Comparison of ENCODE assay signal across 8 cellular contexts in genomic region chr17:42163113-42163512, GRCh38. TPM values are rescaled to one million over a fixed set of nuclear protein-coding genes. Genes with fewer than 3 reads are reported as not detected.
DNase-seq lines count a peak whose midpoint lies in the region; ATAC-seq and TF ChIP-seq lines count a peak whose summit lies in the region.

No MANE protein-coding gene starts in this region.

- in situ Hi-C loops in KBM-7 (cut with MboI; ENCODE audit: low pct_unique_long_range_greater_than_20kb, low sequenced_read_pairs) = no loop called here

- no peaks in the 10 kb centered on the region for H3K4me1 ChIP-seq in DND-41 (ENCODE audit: insufficient read depth, low read length)
- H3K4me1 ChIP-seq in mucosa of descending colon (ENCODE audit: low read depth) = no peaks in the 10 kb centered on the region

- H3K9me3 ChIP-seq in DND-41 (ENCODE audit: insufficient read depth, low read length, severe bottlenecking) = no peaks in the 10 kb centered on the region
- no peaks in the 10 kb centered on the region for H3K9me3 ChIP-seq in mucosa of descending colon

- H3K4me3 ChIP-seq in DND-41 (ENCODE audit: low read depth in 1 of 2, low read length in 2 of 2) = no peak overlapping the region
- no peak overlapping the region for H3K4me3 ChIP-seq in mucosa of descending colon

- intact Hi-C loops in mucosa of descending colon (cut with DNase I, micrococcal nuclease) = no loop called here

- H3K27me3 ChIP-seq in DND-41 (ENCODE audit: insufficient read depth, low read length, poor library complexity) = no peaks in the 10 kb centered on the region

- H3K4me2 ChIP-seq in DND-41 (ENCODE audit: insufficient read depth, low read length) = no peak overlapping the region

- H3K27ac ChIP-seq in DND-41 (ENCODE audit: low read length) = no peak overlapping the region

- H2AFZ ChIP-seq in DND-41 (ENCODE audit: low read depth, low read length) = no peak overlapping the region

- no peaks in the 10 kb centered on the region for H3K79me2 ChIP-seq in DND-41 (ENCODE audit: insufficient read depth, low read length)

- no peaks in the 10 kb centered on the region for H3K36me3 ChIP-seq in DND-41 (ENCODE audit: insufficient read depth, low read length)
- no peaks in the 10 kb centered on the region for H3K36me3 ChIP-seq in mucosa of descending colon (ENCODE audit: low read depth)

- H3K9ac ChIP-seq in DND-41 (ENCODE audit: low read depth, low read length) = no peak overlapping the region

- TF ChIP-seq CTCF in DND-41 (IDR thresholded peaks at IDR 0.05; ENCODE audit: borderline replicate concordance, extremely low read depth, low read length, poor library complexity, severe bottlenecking) (peak; percentile 74), mucosa of descending colon (IDR thresholded peaks at IDR 0.05) (no peak)

- ATAC-seq in DND-41 (ENCODE audit: insufficient read depth, low read depth) = no peak; the same call in 2 of the 3 replicates
- peak; percentile 69 for ATAC-seq in mucosa of descending colon
- no peak for ATAC-seq in HG02623 (IDR thresholded peaks at IDR 0.05; ENCODE audit: unreplicated experiment)
- no peak for ATAC-seq in HG03469 (IDR thresholded peaks at IDR 0.05; ENCODE audit: unreplicated experiment)
- ATAC-seq in GM21619 (IDR thresholded peaks at IDR 0.05; ENCODE audit: unreplicated experiment) = no peak

- DNase-seq in DND-41 (peak; percentile 38), KBM-7 (peak; percentile 54), mucosa of descending colon (peak in 1 of 3 donors; percentile 48), cortex of kidney (lab: John Stamatoyannopoulos, UW) (no peak)
- DNase-seq in activated naive CD4-positive, alpha-beta T cell treated with anti-CD3 and anti-CD28 coated beads, Interleukin-2, amount 50 U/mL, for 16 hours = peak; percentile 33

- H4K20me1 ChIP-seq in DND-41 (ENCODE audit: insufficient read depth, low read length) = no peaks in the 10 kb centered on the region

RNA-seq across cellular contexts. Expression of gene RAB5C, which starts 8.3 kb away (rescaled TPM):
- 100 to 1,000 TPM; 133 to 161 (median 160) TPM for total RNA-seq in mucosa of descending colon

RNA-seq across cellular contexts. Expression of gene KCNH4, which starts 17.8 kb away (rescaled TPM):
- under 1 TPM in 2 of 3 donors, not detected in 1; 0.06 to 0.10 TPM for total RNA-seq in mucosa of descending colon

RNA-seq across cellular contexts. Expression of gene HCRT, which starts 22.1 kb away (rescaled TPM):
- not detected for total RNA-seq in mucosa of descending colon

RNA-seq across cellular contexts. Expression of gene GHDC, which starts 31.2 kb away (rescaled TPM):
- 10 to 100 TPM; 21.9 to 22.2 (median 22.0) TPM for total RNA-seq in mucosa of descending colon

RNA-seq across cellular contexts. Expression of gene HSPB9, which starts 40.5 kb away (rescaled TPM):
- total RNA-seq in mucosa of descending colon = under 1 TPM in 1 of 3 donors, not detected in 2; 0.28 TPM
